1 cellular context compared by ENCODE assay signal in genomic region chr2:140905078-140905781, GRCh38.
TF ChIP-seq lines count a peak whose summit lies in the region.

No MANE protein-coding gene starts in this region.

TF ChIP-seq in GM23338, 12 proteins besides CTCF, POLR2A, EP300 and RAD21 (continued from another document):
- TF ChIP-seq ZNF462 (CRISPR knock-in tag; IDR thresholded peaks at IDR 0.05), result peak; percentile 25; the same call in 1 of the 2 replicates
